In the genomic region with DNA sequence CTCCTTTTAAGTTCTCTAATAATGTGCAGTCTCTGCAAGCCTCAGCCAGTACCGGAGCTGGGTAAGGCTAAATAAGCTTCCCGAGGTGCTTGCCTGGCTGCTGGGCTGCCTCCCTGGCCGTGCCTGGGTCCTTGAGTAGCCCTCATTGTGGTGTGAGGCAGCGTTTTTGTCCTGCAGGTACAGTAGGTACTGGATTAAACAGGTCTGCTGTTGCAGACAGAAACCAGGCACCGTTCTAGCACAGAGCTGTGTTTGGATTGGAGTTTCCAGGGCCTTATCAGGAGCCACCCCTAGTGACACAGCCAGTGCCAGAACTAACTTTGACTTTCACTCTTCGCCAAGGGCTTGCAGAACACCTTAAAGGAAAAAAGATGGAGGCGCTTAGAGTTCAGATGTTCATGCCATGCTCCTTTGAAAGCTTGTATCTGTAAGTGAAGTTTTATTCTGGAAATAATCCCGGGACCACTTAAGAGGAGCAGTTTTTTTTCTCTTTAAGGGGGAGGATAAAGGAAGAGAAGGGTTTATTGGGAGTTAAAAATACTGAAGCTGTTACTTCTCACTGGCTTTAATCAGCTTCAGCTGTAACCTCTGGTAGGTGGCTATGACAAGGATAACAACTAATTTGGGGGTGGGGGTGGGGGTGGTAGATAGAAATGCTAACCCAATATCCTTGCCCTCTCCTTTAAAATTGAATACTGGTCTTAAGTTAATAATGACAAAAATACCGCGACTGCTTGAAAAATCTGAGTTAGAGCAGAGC, we compare ENCODE assay signal across 11 cellular contexts.
A peak's percentile ranks its signal among the peaks of the same experiment; 100 is the strongest.
DNase-seq lines count a peak whose midpoint lies in the region; ATAC-seq and TF ChIP-seq lines count a peak whose summit lies in the region.
"Had no signal": no experiment of that assay in that cellular context is flagged by ENCODE, and none has a peak within 500 bp of the region (broad histone marks: within the 10 kb centered on the region; RNA-seq: fewer than 3 reads in every experiment).

No MANE protein-coding gene starts in this region.

- H3K27ac ChIP-seq in C4-2B (peak overlapping the region; percentile 32), parathyroid adenoma (no peak overlapping the region)
- H3K27ac ChIP-seq: RWPE1 had no signal

- no peaks in the 10 kb centered on the region for H3K36me3 ChIP-seq in parathyroid adenoma (ENCODE audit: control insufficient read depth, insufficient read depth, low read length)

- no peak overlapping the region for H3K4me2 ChIP-seq in parathyroid adenoma (ENCODE audit: low read length)

- peak; percentile 95 to 96 for ATAC-seq in left cardiac atrium
- no peak for ATAC-seq in GM21576 (IDR thresholded peaks at IDR 0.05; ENCODE audit: unreplicated experiment)
- ATAC-seq: activated T-cell treated with anti-CD3 and anti-CD28 coated beads, Interleukin-2, amount 50 U/mL, for 72 hours had no signal

- H3K9ac ChIP-seq in parathyroid adenoma = no peak overlapping the region

- H3K4me1 ChIP-seq in parathyroid adenoma = no peaks in the 10 kb centered on the region

- no peak for TF ChIP-seq CTCF in C4-2B (conservative IDR thresholded peaks at IDR 0.05)
- no peak for TF ChIP-seq CTCF in WI38 (IDR thresholded peaks at IDR 0.05; ENCODE audit: low read depth, low read length)
- TF ChIP-seq CTCF in parathyroid adenoma (IDR thresholded peaks at IDR 0.05) = no peak

- DNase-seq in left cardiac atrium (peak; percentile 51), MV-4-11 (lab: John Stamatoyannopoulos, UW) (no peak), T-helper 1 cell (no peak), KG1 (lab: John Stamatoyannopoulos, UW) (no peak)
- DNase-seq: activated T-cell treated with anti-CD3 and anti-CD28 coated beads, Interleukin-2, amount 50 U/mL, for 72 hours; CD4-positive, CD25-positive, alpha-beta regulatory T cell had no signal

- H3K79me2 ChIP-seq in parathyroid adenoma = peaks cover 14% of the 10 kb centered on the region

- no peaks in the 10 kb centered on the region for H3K9me3 ChIP-seq in parathyroid adenoma (ENCODE audit: control insufficient read depth, low read length)

- intact Hi-C loops in left cardiac atrium (cut with DNase I) = no loop called here

- H2AFZ ChIP-seq in parathyroid adenoma = peak overlapping the region; percentile 2

- H3K4me3 ChIP-seq in WI38 (ENCODE audit: low read depth, low read length) (peak overlapping the region; percentile 54), parathyroid adenoma (ENCODE audit: low read depth, low read length) (no peak overlapping the region)

- no peaks in the 10 kb centered on the region for H3K27me3 ChIP-seq in parathyroid adenoma (ENCODE audit: control insufficient read depth, insufficient read depth, low read length)
